In the genomic region with DNA sequence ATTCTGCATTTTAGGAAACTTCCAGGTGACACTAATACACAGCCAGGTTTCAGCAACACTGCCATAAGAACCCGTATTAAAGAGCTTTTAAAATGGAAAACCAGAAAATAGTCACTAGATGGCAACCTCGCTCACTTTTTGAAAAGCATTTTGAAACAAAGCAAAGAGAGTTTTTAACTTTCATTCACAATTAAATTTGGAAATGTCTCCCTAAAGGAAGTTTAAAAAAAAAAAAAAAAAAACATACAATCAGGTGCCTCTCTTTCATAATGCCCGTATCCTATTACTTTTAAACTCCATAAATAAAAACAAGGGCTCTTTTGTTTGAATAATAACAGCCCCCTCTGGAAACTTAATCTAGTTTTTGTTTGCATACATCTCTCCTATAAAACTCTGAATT, we compare ENCODE assay signal across 9 cellular contexts. TPM values are rescaled to one million over a fixed set of nuclear protein-coding genes. Genes with fewer than 3 reads are reported as not detected.
DNase-seq lines count a peak whose midpoint lies in the region; ATAC-seq, FAIRE-seq and TF ChIP-seq lines count a peak whose summit lies in the region.
"Had no signal": no experiment of that assay in that cellular context is flagged by ENCODE, and none has a peak within 500 bp of the region (broad histone marks: within the 10 kb centered on the region; RNA-seq: fewer than 3 reads in every experiment).

No MANE protein-coding gene starts in this region.

- no peak overlapping the region for H3K4me2 ChIP-seq in fibroblast of lung (ENCODE audit: extremely low read depth, insufficient read depth, low read length)

- no peak for ATAC-seq in GM18858 (IDR thresholded peaks at IDR 0.05; ENCODE audit: unreplicated experiment)
- ATAC-seq in HG02678 (IDR thresholded peaks at IDR 0.05; ENCODE audit: unreplicated experiment), result no peak

- H3K4me1 ChIP-seq in fibroblast of lung (ENCODE audit: control insufficient read depth, extremely low read depth, insufficient read depth, low read length), result no peaks in the 10 kb centered on the region

- no peak overlapping the region for H3K27ac ChIP-seq in fibroblast of lung (ENCODE audit: insufficient read depth, low read length)

- H3K27me3 Mint-ChIP-seq in HFFc6 (ENCODE audit: insufficient read depth), result peaks cover 3% of the 10 kb centered on the region; the same call in 1 of the 2 replicates

- in situ Hi-C loops in Caki2 (cut with HindIII; ENCODE audit: low pct_unique_long_range_greater_than_20kb, low sequenced_read_pairs), result no loop called here

- H3K9me3 ChIP-seq in fibroblast of lung (ENCODE audit: control insufficient read depth, insufficient read depth, low read depth, low read length), result no peaks in the 10 kb centered on the region

- FAIRE-seq in RCC 7860 (lab: Jason Lieb, UNC), result peak; percentile 77

- H3K9me3 Mint-ChIP-seq in HFFc6, result no peaks in the 10 kb centered on the region
- H3K9me3 Mint-ChIP-seq: memory B cell had no signal

- no peak overlapping the region for H2AFZ ChIP-seq in fibroblast of lung (ENCODE audit: low read length)

- H3K27me3 ChIP-seq in fibroblast of lung (ENCODE audit: control insufficient read depth, insufficient read depth, low read length), result no peaks in the 10 kb centered on the region

- no peaks in the 10 kb centered on the region for H3K36me3 Mint-ChIP-seq in HFFc6 (ENCODE audit: low read depth)
- H3K36me3 Mint-ChIP-seq: memory B cell had no signal

- no peak overlapping the region for H3K4me3 ChIP-seq in fibroblast of lung (replicated peaks in 1 of 4; ENCODE audit: control extremely low read depth in 1 of 4, insufficient read depth in 1 of 4, low read depth in 3 of 4, low read length in 4 of 4)

- H3K79me2 ChIP-seq in fibroblast of lung (ENCODE audit: control insufficient read depth, insufficient read depth, low read length), result no peaks in the 10 kb centered on the region

- no peak overlapping the region for H3K27ac Mint-ChIP-seq in HFFc6
- H3K27ac Mint-ChIP-seq: memory B cell had no signal

- peak; percentile 54 for DNase-seq in Caki2 (ENCODE audit: low read depth)
- DNase-seq in HFFc6, result peak; percentile 48
- peak; percentile 34 for DNase-seq in RCC 7860 (ENCODE audit: low spot score)
- DNase-seq in fibroblast of lung (ENCODE audit: low read depth in 2 of 2), result peak; percentile 41 to 75
- DNase-seq in retina, result peak; percentile 60
- DNase-seq in stimulated activated CD4-positive, alpha-beta T cell treated with anti-CD3 and anti-CD28 coated beads, Interleukin-4, amount 100 ng/mL, for 4 hours, result no peak

- no peaks in the 10 kb centered on the region for H4K20me1 ChIP-seq in fibroblast of lung (ENCODE audit: control insufficient read depth, extremely low read depth, insufficient read depth, low read length)

- TF ChIP-seq CTCF in HFFc6 (IDR thresholded peaks at IDR 0.05) (peak; percentile 77), fibroblast of lung (conservative IDR thresholded peaks at IDR 0.05 in 1 of 2, IDR thresholded peaks at IDR 0.05 in 1 of 2; ENCODE audit: low read depth in 1 of 2, low read length in 2 of 2) (peak; percentile 44)

- no peak overlapping the region for H3K4me3 Mint-ChIP-seq in HFFc6
- H3K4me3 Mint-ChIP-seq: memory B cell had no signal

- H3K4me1 Mint-ChIP-seq in HFFc6 (ENCODE audit: low read depth), result peaks cover 31% of the 10 kb centered on the region

- no peaks in the 10 kb centered on the region for H3K36me3 ChIP-seq in fibroblast of lung (ENCODE audit: control insufficient read depth, insufficient read depth, low read length)

- H3K9ac ChIP-seq in fibroblast of lung (ENCODE audit: insufficient read depth, low read length), result no peak overlapping the region

RNA-seq across cellular contexts. Expression of a gene that starts 20.3 kb away (rescaled TPM):
- total RNA-seq in Caki2 (2014; rRNA removed; shearing (Covaris generic); ENCODE audit: low replicate concordance), result not detected in 2 replicates
- total RNA-seq in HFFc6 (2021; fragmentation: NEBNext Ultra II Directional; extraction: Animal tissue kit (Norgen Biotek cat#: 25700)), result not detected
- not detected in 2 replicates for total RNA-seq in fibroblast of lung
- not detected in 2 replicates for polyA plus RNA-seq in fibroblast of lung
- not detected in 2 replicates for polyA plus RNA-seq in fibroblast of lung (2012)
- not detected in 2 replicates for polyA minus RNA-seq in fibroblast of lung (ENCODE audit: low replicate concordance)

RNA-seq across cellular contexts. Expression of a gene that starts 53.8 kb away (rescaled TPM):
- not detected in 2 replicates for total RNA-seq in Caki2 (2014; rRNA removed; shearing (Covaris generic); ENCODE audit: low replicate concordance)
- total RNA-seq in HFFc6 (2021; fragmentation: NEBNext Ultra II Directional; extraction: Animal tissue kit (Norgen Biotek cat#: 25700)), result not detected
- total RNA-seq in fibroblast of lung, result not detected in 2 replicates
- polyA plus RNA-seq in fibroblast of lung, result not detected in 2 replicates
- polyA plus RNA-seq in fibroblast of lung (2012), result not detected in 2 replicates
- not detected in 2 replicates for polyA minus RNA-seq in fibroblast of lung (ENCODE audit: low replicate concordance)

Comparison
In these comparisons a context has a peak if more than half of its experiments do, and no peak if none do; other contexts are left out.
1. DNase-seq: peak in Caki2 (single experiment), HFFc6 (single experiment), RCC 7860 (single experiment), fibroblast of lung (2 of 2) and retina (single experiment); none in stimulated activated CD4-positive, alpha-beta T cell treated with anti-CD3 and anti-CD28 coated beads, Interleukin-4, amount 100 ng/mL, for 4 hours (0 of 2).